Comparison of ENCODE assay signal across 1 cellular context in genomic region chr4:133565379-133565778, GRCh38.
TF ChIP-seq lines count a peak whose summit lies in the region.

No MANE protein-coding gene starts in this region.

TF ChIP-seq in SK-N-SH treated with all-trans-retinoic acid at 6 μM for 48 hours, 23 proteins besides CTCF, POLR2A, EP300 and RAD21 (continued from another document):
- TF ChIP-seq TSHZ2 (CRISPR knock-in tag; IDR thresholded peaks at IDR 0.05) (no peak), SNAI2 (CRISPR knock-in tag; IDR thresholded peaks at IDR 0.05) (no peak), CSRNP3 (CRISPR knock-in tag; IDR thresholded peaks at IDR 0.05) (no peak)
